Comparison of ENCODE assay signal across 1 cellular context in genomic region chr5:137199966-137200365, GRCh38.
TF ChIP-seq lines count a peak whose summit lies in the region.

No MANE protein-coding gene starts in this region.

TF ChIP-seq in WTC11, 78 proteins besides CTCF, POLR2A, EP300 and RAD21 (continued from another document):
- TF ChIP-seq ZNF425 (CRISPR knock-in tag; conservative IDR thresholded peaks at IDR 0.05) (no peak), CBFB (CRISPR knock-in tag; IDR thresholded peaks at IDR 0.05; ENCODE audit: low read depth) (no peak), ZNF532 (CRISPR knock-in tag; IDR thresholded peaks at IDR 0.05; ENCODE audit: borderline replicate concordance) (no peak), HMGXB4 (CRISPR knock-in tag; IDR thresholded peaks at IDR 0.05) (no peak), SP1 (CRISPR knock-in tag; conservative IDR thresholded peaks at IDR 0.05) (no peak), NR3C1 (CRISPR knock-in tag; conservative IDR thresholded peaks at IDR 0.05; ENCODE audit: low read depth) (no peak), CDX4 (CRISPR knock-in tag; IDR thresholded peaks at IDR 0.05; ENCODE audit: borderline replicate concordance) (no peak), RELA (CRISPR knock-in tag; IDR thresholded peaks at IDR 0.05; ENCODE audit: borderline replicate concordance) (no peak), CREB1 (CRISPR knock-in tag; IDR thresholded peaks at IDR 0.05) (no peak), ZBTB43 (CRISPR knock-in tag; IDR thresholded peaks at IDR 0.05) (no peak)
